8 cellular contexts compared by ENCODE assay signal in the genomic region with DNA sequence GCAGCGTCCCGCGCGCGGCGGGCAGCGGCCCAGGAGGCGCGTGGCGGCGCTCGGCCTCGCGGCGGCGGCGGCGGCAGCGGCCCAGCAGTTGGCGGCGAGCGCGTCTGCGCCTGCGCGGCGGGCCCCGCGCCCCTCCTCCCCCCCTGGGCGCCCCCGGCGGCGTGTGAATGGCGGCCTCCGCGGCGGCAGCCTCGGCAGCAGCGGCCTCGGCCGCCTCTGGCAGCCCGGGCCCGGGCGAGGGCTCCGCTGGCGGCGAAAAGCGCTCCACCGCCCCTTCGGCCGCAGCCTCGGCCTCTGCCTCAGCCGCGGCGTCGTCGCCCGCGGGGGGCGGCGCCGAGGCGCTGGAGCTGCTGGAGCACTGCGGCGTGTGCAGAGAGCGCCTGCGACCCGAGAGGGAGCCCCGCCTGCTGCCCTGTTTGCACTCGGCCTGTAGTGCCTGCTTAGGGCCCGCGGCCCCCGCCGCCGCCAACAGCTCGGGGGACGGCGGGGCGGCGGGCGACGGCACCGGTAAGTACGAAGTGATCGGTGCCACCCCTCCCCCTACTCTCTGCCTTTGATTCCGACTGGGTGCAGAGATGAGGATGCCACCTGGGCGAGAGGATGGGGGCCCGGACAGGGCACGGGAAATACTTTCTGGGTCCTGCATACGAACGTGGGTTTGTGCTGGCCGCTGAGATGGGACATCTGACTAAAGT.
DNase-seq lines count a peak whose midpoint lies in the region; ATAC-seq and TF ChIP-seq lines count a peak whose summit lies in the region.

No MANE protein-coding gene starts in this region.

- peaks cover 26% of the 10 kb centered on the region for H3K27me3 ChIP-seq in iPS-20b (ENCODE audit: insufficient read depth, low read length)

- ATAC-seq in GM21786 (IDR thresholded peaks at IDR 0.05; ENCODE audit: unreplicated experiment), result peak; percentile 34

- peaks cover 29% of the 10 kb centered on the region for H3K36me3 ChIP-seq in ES-I3 (ENCODE audit: insufficient read depth, low read length)
- peaks cover 49% of the 10 kb centered on the region for H3K36me3 ChIP-seq in iPS-20b (ENCODE audit: insufficient read depth, low read depth, low read length)

- no peak overlapping the region for H3K27ac ChIP-seq in iPS-20b (ENCODE audit: low read length)

- H3K4me1 ChIP-seq in ES-I3 (ENCODE audit: insufficient read depth, low read length) (no peaks in the 10 kb centered on the region), iPS-20b (ENCODE audit: insufficient read depth, low read length) (peaks cover 9% of the 10 kb centered on the region)

- peak overlapping the region; percentile 89 for H3K9ac ChIP-seq in ES-I3 (ENCODE audit: low read depth, low read length)
- peak overlapping the region; percentile 96 for H3K9ac ChIP-seq in iPS-20b (ENCODE audit: low read depth, low read length)

- TF ChIP-seq CTCF in LNCaP clone FGC (IDR thresholded peaks at IDR 0.05; ENCODE audit: control insufficient read depth, extremely low read depth, insufficient read depth), result no peak

- no peak for DNase-seq in LNCaP clone FGC (ENCODE audit: low read depth)
- DNase-seq in amniotic epithelial cell (ENCODE audit: low read depth), result peak; percentile 46
- DNase-seq in stimulated activated CD4-positive, alpha-beta T cell treated with anti-CD3 and anti-CD28 coated beads, Interleukin-4, amount 100 ng/mL, for 24 hours, result peak; percentile 71
- no peak for DNase-seq in amniotic stem cell (lab: John Stamatoyannopoulos, UW)
- DNase-seq in NCI-H345 (lab: John Stamatoyannopoulos, UW), result no peak

- H3K9me3 ChIP-seq in ES-I3 (ENCODE audit: control insufficient read depth, insufficient read depth, low read length) (no peaks in the 10 kb centered on the region), iPS-20b (ENCODE audit: insufficient read depth, low read depth, low read length) (no peaks in the 10 kb centered on the region)

- H3K4me3 ChIP-seq in LNCaP clone FGC (ENCODE audit: low read depth, low read length) (peak overlapping the region; percentile 94), iPS-20b (ENCODE audit: low read length) (peak overlapping the region; percentile 98)

Comparison
In these comparisons a context has a peak if more than half of its experiments do, and no peak if none do; other contexts are left out.
1. DNase-seq: peak in amniotic epithelial cell (single experiment) and stimulated activated CD4-positive, alpha-beta T cell treated with anti-CD3 and anti-CD28 coated beads, Interleukin-4, amount 100 ng/mL, for 24 hours (single experiment); none in LNCaP clone FGC (single experiment), amniotic stem cell (single experiment) and NCI-H345 (single experiment).